19 cellular contexts compared by ENCODE assay signal in genomic region chr6:157533397-157533814, GRCh38.
DNase-seq lines count a peak whose midpoint lies in the region; ATAC-seq and TF ChIP-seq lines count a peak whose summit lies in the region.
"Had no signal": no experiment of that assay in that cellular context is flagged by ENCODE, and none has a peak within 500 bp of the region (broad histone marks: within the 10 kb centered on the region; RNA-seq: fewer than 3 reads in every experiment).

No MANE protein-coding gene starts in this region.

- no peak overlapping the region for H2BK120ac ChIP-seq in H9 (ENCODE audit: low read depth, low read length, poor library complexity, severe bottlenecking)

- no peak overlapping the region for H3K23ac ChIP-seq in H9 (ENCODE audit: insufficient read length, low read depth, low read length)

- H3K36me3 Mint-ChIP-seq in H9 (ENCODE audit: insufficient read depth in 1 of 3, low read depth in 3 of 3) (no peaks in the 10 kb centered on the region), natural killer cell (no peaks in the 10 kb centered on the region)
- H3K36me3 Mint-ChIP-seq: CD4-positive, CD25-positive, alpha-beta regulatory T cell had no signal

- H3K79me1 ChIP-seq in H9 (ENCODE audit: insufficient read depth, low read depth, low read length, poor library complexity, severe bottlenecking) = no peaks in the 10 kb centered on the region

- H3K27ac Mint-ChIP-seq in H9 (peak overlapping the region in 2 of 3 experiments; percentile 26 to 44; a peak in 3 of 7 replicates), natural killer cell (peak overlapping the region; percentile 77 to 91)
- H3K27ac Mint-ChIP-seq: CD4-positive, CD25-positive, alpha-beta regulatory T cell had no signal

- H3K27ac ChIP-seq in H9 (ENCODE audit: insufficient read length, low read depth, low read length) = no peak overlapping the region
- H3K27ac ChIP-seq: KMS-11, lower lobe of right lung, vagina had no signal

- no peaks in the 10 kb centered on the region for H4K20me1 ChIP-seq in H9 (ENCODE audit: control insufficient read depth, insufficient read depth, insufficient read length)

- H3K4me3 Mint-ChIP-seq in H9 (peak overlapping the region in 1 of 2 experiments; percentile 39; a peak in 2 of 5 replicates), natural killer cell (peak overlapping the region; percentile 37)
- H3K4me3 Mint-ChIP-seq: CD4-positive, CD25-positive, alpha-beta regulatory T cell had no signal

- no peak overlapping the region for H2BK15ac ChIP-seq in H9 (ENCODE audit: low read depth, low read length)

- H3K23me2 ChIP-seq in H9 (ENCODE audit: insufficient read length, low read depth, low read length, poor library complexity, severe bottlenecking) = no peaks in the 10 kb centered on the region

- H3K4me1 Mint-ChIP-seq in H9 = peaks cover 50 to 53% of the 10 kb centered on the region in 2 experiments
- H3K4me1 Mint-ChIP-seq in natural killer cell = peaks cover 46 to 51% of the 10 kb centered on the region in 2 donors

- no peak overlapping the region for H3K56ac ChIP-seq in H9 (ENCODE audit: insufficient read length, low read depth, low read length)

- WGBS in H9 (ENCODE audit: extremely low coverage, insufficient read length, low lambda C conversion rate) = no CpG with 5 or more reads among the region's 6 CpGs

- H3T11ph ChIP-seq in H9 (ENCODE audit: low read length) = no peak overlapping the region

- H2AFZ ChIP-seq in H9 (ENCODE audit: low read length) = no peak overlapping the region

- H3K27me3 Mint-ChIP-seq in H9 (ENCODE audit: low read depth) (peaks cover 14% of the 10 kb centered on the region), natural killer cell (ENCODE audit: low read depth in 2 of 2) (no peaks in the 10 kb centered on the region)

- no peak overlapping the region for H4K91ac ChIP-seq in H9 (ENCODE audit: insufficient read length, low read depth, low read length)

- H2BK5ac ChIP-seq in H9 (ENCODE audit: insufficient read length, low read length) = no peak overlapping the region

- H3K18ac ChIP-seq in H9 (ENCODE audit: insufficient read length, low read depth, low read length) = no peak overlapping the region

- no peaks in the 10 kb centered on the region for H3K9me3 ChIP-seq in H9 (ENCODE audit: control insufficient read depth, low read depth, low read length)
- H3K9me3 ChIP-seq: lower lobe of right lung, SJSA1, stomach, vagina had no signal

- no peak for TF ChIP-seq CTCF in H9 (conservative IDR thresholded peaks at IDR 0.05)
- no peak for TF ChIP-seq CTCF in natural killer cell (IDR thresholded peaks at IDR 0.05)

- no peaks in the 10 kb centered on the region for H3K79me2 ChIP-seq in H9 (ENCODE audit: insufficient read depth, low read length)

- no peak overlapping the region for H2BK12ac ChIP-seq in H9 (ENCODE audit: insufficient read length, low read depth, low read length)

- no peak overlapping the region for H3K4me2 ChIP-seq in H9 (ENCODE audit: insufficient read depth, insufficient read length, low read length)
- H3K4me2 ChIP-seq: KMS-11 had no signal

- H2AK5ac ChIP-seq in H9 (ENCODE audit: insufficient read length, low read length) = no peak overlapping the region

- intact Hi-C loops in natural killer cell (cut with micrococcal nuclease) = no loop called here

- H3K14ac ChIP-seq in H9 (ENCODE audit: insufficient read depth, low read length) = no peak overlapping the region

- no peak overlapping the region for H4K8ac ChIP-seq in H9 (replicated peaks; ENCODE audit: insufficient read length, low read depth, low read length)

- H3K4me1 ChIP-seq in H9 (ENCODE audit: insufficient read depth, low read length) = peaks cover 17% of the 10 kb centered on the region; the same call in 1 of the 2 replicates

- no peak overlapping the region for H3K4ac ChIP-seq in H9 (ENCODE audit: low read depth, low read length)

- no peak overlapping the region for H3K9ac ChIP-seq in H9 (ENCODE audit: extremely low read depth, insufficient read length, low read length)
- H3K9ac ChIP-seq: KMS-11 had no signal

- H3K9me3 Mint-ChIP-seq in H9 = no peaks in the 10 kb centered on the region
- no peaks in the 10 kb centered on the region for H3K9me3 Mint-ChIP-seq in natural killer cell
- H3K9me3 Mint-ChIP-seq: CD4-positive, CD25-positive, alpha-beta regulatory T cell had no signal

- ATAC-seq in natural killer cell (no peak), GM21526 (IDR thresholded peaks at IDR 0.05; ENCODE audit: low FRiP score, unreplicated experiment) (no peak)
- ATAC-seq: lower lobe of right lung had no signal

- no peaks in the 10 kb centered on the region for H3K27me3 ChIP-seq in H9 (ENCODE audit: insufficient read depth, low read length)
- H3K27me3 ChIP-seq: SJSA1, stomach, vagina had no signal

- H2BK20ac ChIP-seq in H9 (ENCODE audit: low read depth, low read length, poor library complexity, severe bottlenecking) = no peak overlapping the region

- DNase-seq in NCI-H2171 treated with DMSO at 0.1 percent for 48 hours (lab: John Stamatoyannopoulos, UW) = peak; percentile 57
- DNase-seq in NCI-H2171 (lab: John Stamatoyannopoulos, UW) = no peak
- DNase-seq in H9 = peak; percentile 68
- DNase-seq in cerebellum (ENCODE audit: low spot score) = peak; percentile 73
- DNase-seq in natural killer cell = no peak
- no peak for DNase-seq in AG08396 (ENCODE audit: low spot score)
- no peak for DNase-seq in NOMO-1 treated with DMSO at 0.1 percent for 48 hours (lab: John Stamatoyannopoulos, UW; ENCODE audit: unreplicated experiment)
- DNase-seq: amygdala; CD4-positive, CD25-positive, alpha-beta regulatory T cell; foreskin fibroblast; lower lobe of right lung; NCI-H1105; NCI-H446 treated with DMSO at 0.1 percent for 48 hours; OCI-M1; stomach had no signal

- no peak overlapping the region for H4K5ac ChIP-seq in H9 (ENCODE audit: insufficient read length, low read depth, low read length)

Comparison
In these comparisons a context has a peak if more than half of its experiments do, and no peak if none do; other contexts are left out.
1. DNase-seq: peak in NCI-H2171 treated with DMSO at 0.1 percent for 48 hours (single experiment), H9 (single experiment) and cerebellum (single experiment); none in NCI-H2171 (single experiment), natural killer cell (single experiment), AG08396 (single experiment) and NOMO-1 treated with DMSO at 0.1 percent for 48 hours (single experiment).